Comparison of ENCODE assay signal across 7 cellular contexts in the genomic region with DNA sequence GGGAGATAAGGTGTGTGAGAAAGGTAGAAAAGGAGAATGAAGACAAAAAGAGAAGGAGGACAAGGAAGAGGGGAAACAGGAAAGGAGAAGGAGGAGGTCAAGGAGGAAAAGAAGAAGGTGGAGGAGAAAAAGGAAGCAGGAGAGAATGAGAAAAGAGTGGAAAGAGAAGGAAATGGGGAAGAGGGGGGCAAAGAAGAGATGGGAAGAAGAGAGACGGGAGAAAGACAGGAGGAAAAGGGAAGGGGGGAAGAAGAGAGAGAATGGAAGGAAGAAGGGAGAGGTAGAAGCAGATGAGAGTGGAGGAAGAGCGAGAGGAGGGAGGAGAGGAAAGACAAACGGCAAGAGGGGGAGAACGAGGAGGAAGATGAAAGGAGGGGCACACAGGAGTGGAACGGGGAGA. TPM values are rescaled to one million over a fixed set of nuclear protein-coding genes. Genes with fewer than 3 reads are reported as not detected.
"Had no signal": no experiment of that assay in that cellular context is flagged by ENCODE, and none has a peak within 500 bp of the region (broad histone marks: within the 10 kb centered on the region; RNA-seq: fewer than 3 reads in every experiment).

No MANE protein-coding gene starts in this region.

- DNase-seq: H9, HCEC 1CT, HFFc6, IMR-90 had no signal

- H2AFZ ChIP-seq: GM23338 had no signal

- H3K4me3 ChIP-seq: GM23338 had no signal

- H3K9me3 Mint-ChIP-seq: GM23338, HFFc6 had no signal

- H3K4me1 Mint-ChIP-seq: GM23338, H9 had no signal

- H3K27ac Mint-ChIP-seq: GM23338, H9, HFFc6 had no signal

- H3K4me3 Mint-ChIP-seq: GM23338, H9, HFFc6 had no signal

- ATAC-seq: GM23338 had no signal

- H3K4me2 ChIP-seq: GM23338 had no signal

RNA-seq across cellular contexts. Expression of gene GATA1, which starts 4.1 kb away (rescaled TPM):
- total RNA-seq: GM23338, H1, H9, HFFc6, HT-29, IMR-90 had no signal
- polyA plus RNA-seq: GM23338, IMR-90 had no signal

RNA-seq across cellular contexts. Expression of gene GLOD5, which starts 28.9 kb away (rescaled TPM):
- total RNA-seq: GM23338, H1, H9, HFFc6, HT-29, IMR-90 had no signal
- polyA plus RNA-seq: GM23338, IMR-90 had no signal

RNA-seq across cellular contexts. Expression of gene ERAS, which starts 35.8 kb away (rescaled TPM):
- total RNA-seq: H1, H9, HFFc6, HT-29, IMR-90 had no signal
- polyA plus RNA-seq: IMR-90 had no signal

RNA-seq across cellular contexts. Expression of gene PCSK1N, which starts 44.9 kb away (rescaled TPM):
- total RNA-seq: HFFc6, HT-29, IMR-90 had no signal
